9 cellular contexts compared by ENCODE assay signal in the genomic region with DNA sequence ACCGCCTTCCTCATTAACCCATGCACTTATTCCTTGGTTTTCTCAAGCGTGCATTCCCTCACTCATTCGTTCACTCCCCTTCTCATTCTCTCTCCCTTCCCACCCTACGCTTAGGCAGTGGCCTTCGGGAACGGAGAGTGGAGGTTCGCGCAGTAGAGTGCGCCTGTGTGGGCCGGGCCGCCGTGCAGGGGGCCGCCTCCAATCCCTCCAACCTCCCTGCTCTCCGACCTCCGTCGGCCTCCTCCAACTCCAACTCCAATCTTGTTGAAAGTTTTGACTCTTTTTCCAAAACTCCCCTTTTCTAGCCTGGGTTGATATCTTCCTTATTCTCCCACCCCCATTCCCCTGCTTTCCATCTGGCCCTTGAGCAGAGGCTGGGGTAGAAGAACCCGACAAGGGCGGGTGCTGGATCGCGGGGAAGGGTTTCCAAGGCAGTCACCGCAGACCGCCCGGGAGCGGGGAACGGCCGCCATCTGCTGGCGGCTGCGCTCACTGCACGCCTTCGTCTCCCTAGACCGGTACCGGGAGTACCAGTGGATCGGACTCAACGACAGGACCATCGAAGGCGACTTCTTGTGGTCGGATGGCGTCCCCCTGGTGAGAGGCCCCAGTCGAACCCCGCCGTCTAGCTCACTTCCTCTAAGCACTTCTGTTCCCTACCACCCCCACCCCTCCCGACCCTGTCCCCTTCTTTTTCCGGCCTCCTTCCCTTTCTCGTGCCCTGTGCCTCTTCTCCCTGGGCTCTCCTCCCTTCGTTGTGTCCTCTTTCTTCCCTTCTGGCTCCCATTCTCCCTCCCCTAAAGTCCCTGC. TPM values are rescaled to one million over a fixed set of nuclear protein-coding genes. Genes with fewer than 3 reads are reported as not detected.
DNase-seq lines count a peak whose midpoint lies in the region; ATAC-seq, FAIRE-seq and TF ChIP-seq lines count a peak whose summit lies in the region.
"Had no signal": no experiment of that assay in that cellular context is flagged by ENCODE, and none has a peak within 500 bp of the region (broad histone marks: within the 10 kb centered on the region; RNA-seq: fewer than 3 reads in every experiment).

No MANE protein-coding gene starts in this region.

- H3K27me3 Mint-ChIP-seq in activated naive CD8-positive, alpha-beta T cell treated with anti-CD3 and anti-CD28 coated beads for 36 hours: peaks cover 58% of the 10 kb centered on the region

- 2 to 3% methylated on average over 44 to 45 of the region's 45 CpGs for WGBS in tibial nerve, 2 donors

- H3K4me3 Mint-ChIP-seq in activated naive CD8-positive, alpha-beta T cell treated with anti-CD3 and anti-CD28 coated beads for 36 hours: peak overlapping the region; percentile 44

- in situ Hi-C loops in KBM-7 (cut with MboI; ENCODE audit: low pct_unique_long_range_greater_than_20kb, low sequenced_read_pairs): no loop called here

- peaks cover 0 to 21% of the 10 kb centered on the region in 2 donors for H3K27me3 ChIP-seq in tibial nerve

- H3K9me3 Mint-ChIP-seq in activated naive CD8-positive, alpha-beta T cell treated with anti-CD3 and anti-CD28 coated beads for 36 hours: no peaks in the 10 kb centered on the region

- no peak overlapping the region for H3K27ac Mint-ChIP-seq in activated naive CD8-positive, alpha-beta T cell treated with anti-CD3 and anti-CD28 coated beads for 36 hours

- FAIRE-seq in D721Med (lab: Jason Lieb, UNC): no peak
- FAIRE-seq: colon had no signal

- peak overlapping the region; percentile 10 to 43 (median 24) for H3K4me3 ChIP-seq in tibial nerve

- intact Hi-C loops in left cardiac atrium (cut with DNase I): loop anchor here in 1 of 2 donors (2.0 kb wide), 2 partner anchors 29 to 271 kb away; no protein-coding TSS in a partner anchor
- intact Hi-C loops in posterior cingulate gyrus (cut with DNase I): loop anchor here (1.0 to 5.0 kb wide), 3 partner anchors 30 to 275 kb away; no protein-coding TSS in a partner anchor

- H3K4me1 Mint-ChIP-seq in activated naive CD8-positive, alpha-beta T cell treated with anti-CD3 and anti-CD28 coated beads for 36 hours: peaks cover 42% of the 10 kb centered on the region

- TF ChIP-seq POLR2A in tibial nerve (IDR thresholded peaks at IDR 0.05): no peak

- H3K9me3 ChIP-seq in tibial nerve: no peaks in the 10 kb centered on the region

- no peaks in the 10 kb centered on the region for H3K36me3 Mint-ChIP-seq in activated naive CD8-positive, alpha-beta T cell treated with anti-CD3 and anti-CD28 coated beads for 36 hours

- H3K36me3 ChIP-seq in tibial nerve: no peaks in the 10 kb centered on the region

- no peak for TF ChIP-seq EP300 in tibial nerve (IDR thresholded peaks at IDR 0.05)

- peaks cover 0 to 53% (median 45%) of the 10 kb centered on the region in 4 donors for H3K4me1 ChIP-seq in tibial nerve

- no peak overlapping the region for H3K27ac ChIP-seq in tibial nerve

- peak; percentile 58 for ATAC-seq in SK-N-SH treated with all-trans-retinoic acid at 6 μM for 48 hours
- ATAC-seq in left cardiac atrium: peak; percentile 36 to 42
- no peak for ATAC-seq in GM19328 (IDR thresholded peaks at IDR 0.05; ENCODE audit: unreplicated experiment)

- DNase-seq in D721Med (ENCODE audit: insufficient read length, low spot score): peak; percentile 99
- DNase-seq in KBM-7: peak; percentile 55
- peak; percentile 74 for DNase-seq in activated naive CD8-positive, alpha-beta T cell treated with anti-CD3 and anti-CD28 coated beads for 36 hours
- DNase-seq in left cardiac atrium: peak; percentile 81
- peak; percentile 83 to 98 (median 89) for DNase-seq in posterior cingulate gyrus
- peak; percentile 62 to 79 for DNase-seq in tibial nerve (ENCODE audit: low spot score in 2 of 2)

- TF ChIP-seq CTCF in D721Med (IDR thresholded peaks at IDR 0.05; ENCODE audit: insufficient read depth, missing control alignments) (peak; percentile 90), tibial nerve (IDR thresholded peaks at IDR 0.05) (peak; percentile 95 to 97 (median 95))

TF ChIP-seq in SK-N-SH treated with all-trans-retinoic acid at 6 μM for 48 hours, 23 proteins besides CTCF, POLR2A, EP300 and RAD21 (continues in another document):
- TF ChIP-seq RARB (CRISPR knock-in tag; IDR thresholded peaks at IDR 0.05): no peak
- no peak for TF ChIP-seq TOX (CRISPR knock-in tag; IDR thresholded peaks at IDR 0.05; ENCODE audit: borderline replicate concordance)
- no peak for TF ChIP-seq ZNF565 (CRISPR knock-in tag; conservative IDR thresholded peaks at IDR 0.05; ENCODE audit: low read depth)
- no peak for TF ChIP-seq GLIS3 (CRISPR knock-in tag; IDR thresholded peaks at IDR 0.05)
- no peak for TF ChIP-seq ZNF70 (CRISPR knock-in tag; IDR thresholded peaks at IDR 0.05)
- no peak for TF ChIP-seq PPARA (CRISPR knock-in tag; IDR thresholded peaks at IDR 0.05; ENCODE audit: borderline replicate concordance)
- TF ChIP-seq ZNF8 (CRISPR knock-in tag; IDR thresholded peaks at IDR 0.05): no peak
- TF ChIP-seq ISL1 (CRISPR knock-in tag; IDR thresholded peaks at IDR 0.05): no peak
- TF ChIP-seq, protein P1, sequence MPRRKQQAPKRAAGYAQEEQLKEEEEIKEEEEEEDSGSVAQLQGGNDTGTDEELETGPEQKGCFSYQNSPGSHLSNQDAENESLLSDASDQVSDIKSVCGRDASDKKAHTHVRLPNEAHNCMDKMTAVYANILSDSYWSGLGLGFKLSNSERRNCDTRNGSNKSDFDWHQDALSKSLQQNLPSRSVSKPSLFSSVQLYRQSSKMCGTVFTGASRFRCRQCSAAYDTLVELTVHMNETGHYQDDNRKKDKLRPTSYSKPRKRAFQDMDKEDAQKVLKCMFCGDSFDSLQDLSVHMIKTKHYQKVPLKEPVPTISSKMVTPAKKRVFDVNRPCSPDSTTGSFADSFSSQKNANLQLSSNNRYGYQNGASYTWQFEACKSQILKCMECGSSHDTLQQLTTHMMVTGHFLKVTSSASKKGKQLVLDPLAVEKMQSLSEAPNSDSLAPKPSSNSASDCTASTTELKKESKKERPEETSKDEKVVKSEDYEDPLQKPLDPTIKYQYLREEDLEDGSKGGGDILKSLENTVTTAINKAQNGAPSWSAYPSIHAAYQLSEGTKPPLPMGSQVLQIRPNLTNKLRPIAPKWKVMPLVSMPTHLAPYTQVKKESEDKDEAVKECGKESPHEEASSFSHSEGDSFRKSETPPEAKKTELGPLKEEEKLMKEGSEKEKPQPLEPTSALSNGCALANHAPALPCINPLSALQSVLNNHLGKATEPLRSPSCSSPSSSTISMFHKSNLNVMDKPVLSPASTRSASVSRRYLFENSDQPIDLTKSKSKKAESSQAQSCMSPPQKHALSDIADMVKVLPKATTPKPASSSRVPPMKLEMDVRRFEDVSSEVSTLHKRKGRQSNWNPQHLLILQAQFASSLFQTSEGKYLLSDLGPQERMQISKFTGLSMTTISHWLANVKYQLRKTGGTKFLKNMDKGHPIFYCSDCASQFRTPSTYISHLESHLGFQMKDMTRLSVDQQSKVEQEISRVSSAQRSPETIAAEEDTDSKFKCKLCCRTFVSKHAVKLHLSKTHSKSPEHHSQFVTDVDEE (CRISPR knock-in tag; IDR thresholded peaks at IDR 0.05): no peak
- TF ChIP-seq, protein P2, sequence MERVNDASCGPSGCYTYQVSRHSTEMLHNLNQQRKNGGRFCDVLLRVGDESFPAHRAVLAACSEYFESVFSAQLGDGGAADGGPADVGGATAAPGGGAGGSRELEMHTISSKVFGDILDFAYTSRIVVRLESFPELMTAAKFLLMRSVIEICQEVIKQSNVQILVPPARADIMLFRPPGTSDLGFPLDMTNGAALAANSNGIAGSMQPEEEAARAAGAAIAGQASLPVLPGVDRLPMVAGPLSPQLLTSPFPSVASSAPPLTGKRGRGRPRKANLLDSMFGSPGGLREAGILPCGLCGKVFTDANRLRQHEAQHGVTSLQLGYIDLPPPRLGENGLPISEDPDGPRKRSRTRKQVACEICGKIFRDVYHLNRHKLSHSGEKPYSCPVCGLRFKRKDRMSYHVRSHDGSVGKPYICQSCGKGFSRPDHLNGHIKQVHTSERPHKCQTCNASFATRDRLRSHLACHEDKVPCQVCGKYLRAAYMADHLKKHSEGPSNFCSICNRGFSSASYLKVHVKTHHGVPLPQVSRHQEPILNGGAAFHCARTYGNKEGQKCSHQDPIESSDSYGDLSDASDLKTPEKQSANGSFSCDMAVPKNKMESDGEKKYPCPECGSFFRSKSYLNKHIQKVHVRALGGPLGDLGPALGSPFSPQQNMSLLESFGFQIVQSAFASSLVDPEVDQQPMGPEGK (CRISPR knock-in tag; IDR thresholded peaks at IDR 0.05; ENCODE audit: borderline replicate concordance): no peak
- TF ChIP-seq CSDC2 (CRISPR knock-in tag; IDR thresholded peaks at IDR 0.05): no peak
- TF ChIP-seq ZC3H10 (CRISPR knock-in tag; IDR thresholded peaks at IDR 0.05): no peak
- no peak for TF ChIP-seq SNAI2 (CRISPR knock-in tag; IDR thresholded peaks at IDR 0.05)
- TF ChIP-seq, protein P3, sequence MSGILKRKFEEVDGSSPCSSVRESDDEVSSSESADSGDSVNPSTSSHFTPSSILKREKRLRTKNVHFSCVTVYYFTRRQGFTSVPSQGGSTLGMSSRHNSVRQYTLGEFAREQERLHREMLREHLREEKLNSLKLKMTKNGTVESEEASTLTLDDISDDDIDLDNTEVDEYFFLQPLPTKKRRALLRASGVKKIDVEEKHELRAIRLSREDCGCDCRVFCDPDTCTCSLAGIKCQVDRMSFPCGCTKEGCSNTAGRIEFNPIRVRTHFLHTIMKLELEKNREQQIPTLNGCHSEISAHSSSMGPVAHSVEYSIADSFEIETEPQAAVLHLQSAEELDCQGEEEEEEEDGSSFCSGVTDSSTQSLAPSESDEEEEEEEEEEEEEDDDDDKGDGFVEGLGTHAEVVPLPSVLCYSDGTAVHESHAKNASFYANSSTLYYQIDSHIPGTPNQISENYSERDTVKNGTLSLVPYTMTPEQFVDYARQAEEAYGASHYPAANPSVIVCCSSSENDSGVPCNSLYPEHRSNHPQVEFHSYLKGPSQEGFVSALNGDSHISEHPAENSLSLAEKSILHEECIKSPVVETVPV (CRISPR knock-in tag; IDR thresholded peaks at IDR 0.05): no peak

RNA-seq across cellular contexts. Expression of a gene that starts 15.4 kb away (rescaled TPM):
- not detected for total RNA-seq in activated naive CD8-positive, alpha-beta T cell treated with anti-CD3 and anti-CD28 coated beads for 36 hours
- total RNA-seq in left cardiac atrium: under 1 TPM; 0.29 to 0.47 TPM
- not detected for total RNA-seq in tibial nerve

RNA-seq across cellular contexts. Expression of a gene that starts 19.8 kb away (rescaled TPM):
- under 1 TPM in 1 of 2 experiments, not detected in 1; 0.04 TPM for total RNA-seq in activated naive CD8-positive, alpha-beta T cell treated with anti-CD3 and anti-CD28 coated beads for 36 hours
- total RNA-seq in left cardiac atrium (100 to 1,000 TPM; 224 to 240 TPM), tibial nerve (10 to 100 TPM; 59.9 to 65.3 (median 63.9) TPM)

RNA-seq across cellular contexts. Expression of a gene that starts 38.2 kb away (rescaled TPM):
- not detected for total RNA-seq in activated naive CD8-positive, alpha-beta T cell treated with anti-CD3 and anti-CD28 coated beads for 36 hours
- total RNA-seq in left cardiac atrium (1 to 10 TPM; 1.3 to 1.9 TPM), tibial nerve (10 to 100 TPM in 2 of 4 donors, 1 to 10 TPM in 2; 1.8 to 20.3 (median 10.6) TPM)

RNA-seq across cellular contexts. Expression of a gene that starts 48.0 kb away (rescaled TPM):
- total RNA-seq in activated naive CD8-positive, alpha-beta T cell treated with anti-CD3 and anti-CD28 coated beads for 36 hours: 1 to 10 TPM; 1.2 to 1.6 TPM
- 1 to 10 TPM; 1.5 TPM for total RNA-seq in left cardiac atrium
- 10 to 100 TPM in 1 of 4 donors, 1 to 10 TPM in 3; 3.5 to 13.2 (median 5.0) TPM for total RNA-seq in tibial nerve

RNA-seq across cellular contexts. Expression of a gene that starts 56.1 kb away (rescaled TPM):
- 100 to 1,000 TPM; 103 TPM for total RNA-seq in activated naive CD8-positive, alpha-beta T cell treated with anti-CD3 and anti-CD28 coated beads for 36 hours
- 10 to 100 TPM; 14.6 to 27.0 TPM for total RNA-seq in left cardiac atrium
- total RNA-seq in tibial nerve: 10 to 100 TPM; 22.2 to 44.4 (median 29.6) TPM

Comparison
In these comparisons a context has a peak if more than half of its experiments do, and no peak if none do; other contexts are left out.
1. RNA of a gene that starts 19.8 kb away (total RNA-seq): 224 to 240 TPM in left cardiac atrium and 59.9 to 65.3 TPM in tibial nerve; 0.04 TPM in activated naive CD8-positive, alpha-beta T cell treated with anti-CD3 and anti-CD28 coated beads for 36 hours; every median in the first group is over 10 times any median in the second.
2. Peak in every context shown above with its lines, with median percentiles within 50 percentile points of each other: DNase-seq.